ENCODE assay signal across 30 cellular contexts in genomic region chr2:95086017-95086416, GRCh38.
"Had no signal": no experiment of that assay in that cellular context is flagged by ENCODE, and none has a peak within 500 bp of the region (broad histone marks: within the 10 kb centered on the region; RNA-seq: fewer than 3 reads in every experiment).

No MANE protein-coding gene starts in this region.

- DNase-seq: activated B cell treated with CpG ODN at 0.5 μM for 24 hours; activated CD4-positive, alpha-beta memory T cell treated with anti-CD3 and anti-CD28 coated beads, Interleukin-2, amount 10 ng/mL, durations not matched to agents 7 days and 5 days; activated CD4-positive, alpha-beta T cell treated with anti-CD3 and anti-CD28 coated beads for 4 hours; activated CD4-positive, alpha-beta T cell treated with anti-CD3 and anti-CD28 coated beads, Interleukin-2, amount 10 ng/mL, durations not matched to agents 24 days and 14 days; activated CD4-positive, alpha-beta T cell treated with anti-CD3 and anti-CD28 coated beads, Interleukin-2, amount 50 U/mL, for 48 hours; activated CD4-positive, CD25-positive, alpha-beta regulatory T cell treated with anti-CD3 and anti-CD28 coated beads, Interleukin-2, amount 50 U/mL, for 72 hours; activated CD8-positive, alpha-beta memory T cell treated with anti-CD3 and anti-CD28 coated beads for 24 hours; activated CD8-positive, alpha-beta memory T cell treated with anti-CD3 and anti-CD28 coated beads, Interleukin-2, amount 10 ng/mL, durations not matched to agents 7 days and 5 days; activated CD8-positive, alpha-beta memory T cell treated with anti-CD3 and anti-CD28 coated beads, Interleukin-2, amount 50 U/mL, for 48 hours; activated CD8-positive, alpha-beta T cell treated with anti-CD3 and anti-CD28 coated beads, Interleukin-2, amount 10 ng/mL, durations not matched to agents 7 days and 5 days; activated effector memory CD4-positive, alpha-beta T cell treated with Interleukin-2 at 50 U/mL for 16 hours; activated gamma-delta T cell; activated naive CD4-positive, alpha-beta T cell treated with anti-CD3 and anti-CD28 coated beads, Interleukin-2, amount 10 ng/mL, durations not matched to agents 7 days and 5 days; activated naive CD4-positive, alpha-beta T cell treated with Interleukin-2 at 50 U/mL for 16 hours; activated naive CD8-positive, alpha-beta T cell treated with anti-CD3 and anti-CD28 coated beads, Interleukin-2, amount 50 U/mL, for 24 hours; activated T-cell treated with anti-CD3 and anti-CD28 coated beads, Interleukin-2, amount 50 U/mL, for 4 hours; amygdala; anterior cingulate cortex; caudate nucleus; cerebellar nuclear complex; T-helper 1 cell; T-helper 2 cell; T-helper 9 cell had no signal

- H3K27me3 Mint-ChIP-seq: activated B cell treated with CpG ODN at 0.5 μM for 24 hours; activated CD4-positive, alpha-beta memory T cell treated with anti-CD3 and anti-CD28 coated beads, Interleukin-2, amount 10 ng/mL, durations not matched to agents 7 days and 5 days; activated CD4-positive, alpha-beta T cell treated with anti-CD3 and anti-CD28 coated beads, Interleukin-2, amount 10 ng/mL, durations not matched to agents 24 days and 14 days; activated CD8-positive, alpha-beta memory T cell treated with anti-CD3 and anti-CD28 coated beads, Interleukin-2, amount 10 ng/mL, durations not matched to agents 7 days and 5 days; activated naive CD4-positive, alpha-beta T cell treated with anti-CD3 and anti-CD28 coated beads, Interleukin-2, amount 10 ng/mL, durations not matched to agents 7 days and 5 days; activated naive CD4-positive, alpha-beta T cell treated with anti-CD3 and anti-CD28 coated beads, Interleukin-2, amount 50 U/mL, for 24 hours; activated naive CD8-positive, alpha-beta T cell; activated naive CD8-positive, alpha-beta T cell treated with anti-CD3 and anti-CD28 coated beads, Interleukin-2, amount 50 U/mL, for 24 hours; brain; central memory CD8-positive, alpha-beta T cell had no signal

- H3K36me3 Mint-ChIP-seq: activated naive CD8-positive, alpha-beta T cell had no signal

- H3K4me1 Mint-ChIP-seq: activated B cell treated with CpG ODN at 0.5 μM for 24 hours; activated CD4-positive, alpha-beta memory T cell treated with anti-CD3 and anti-CD28 coated beads, Interleukin-2, amount 10 ng/mL, durations not matched to agents 7 days and 5 days; activated CD8-positive, alpha-beta memory T cell treated with anti-CD3 and anti-CD28 coated beads, Interleukin-2, amount 10 ng/mL, durations not matched to agents 7 days and 5 days; activated naive CD4-positive, alpha-beta T cell treated with anti-CD3 and anti-CD28 coated beads, Interleukin-2, amount 10 ng/mL, durations not matched to agents 7 days and 5 days; activated naive CD4-positive, alpha-beta T cell treated with anti-CD3 and anti-CD28 coated beads, Interleukin-2, amount 50 U/mL, for 24 hours; activated naive CD8-positive, alpha-beta T cell treated with anti-CD3 and anti-CD28 coated beads, Interleukin-2, amount 50 U/mL, for 24 hours; brain; central memory CD8-positive, alpha-beta T cell had no signal

- H3K4me3 Mint-ChIP-seq: activated B cell treated with CpG ODN at 0.5 μM for 24 hours; activated CD4-positive, alpha-beta memory T cell treated with anti-CD3 and anti-CD28 coated beads, Interleukin-2, amount 10 ng/mL, durations not matched to agents 7 days and 5 days; activated CD4-positive, alpha-beta T cell treated with anti-CD3 and anti-CD28 coated beads, Interleukin-2, amount 10 ng/mL, durations not matched to agents 24 days and 14 days; activated CD8-positive, alpha-beta memory T cell treated with anti-CD3 and anti-CD28 coated beads, Interleukin-2, amount 10 ng/mL, durations not matched to agents 7 days and 5 days; activated CD8-positive, alpha-beta T cell treated with anti-CD3 and anti-CD28 coated beads, Interleukin-2, amount 10 ng/mL, durations not matched to agents 7 days and 5 days; activated naive CD4-positive, alpha-beta T cell treated with anti-CD3 and anti-CD28 coated beads, Interleukin-2, amount 10 ng/mL, durations not matched to agents 7 days and 5 days; activated naive CD4-positive, alpha-beta T cell treated with anti-CD3 and anti-CD28 coated beads, Interleukin-2, amount 50 U/mL, for 24 hours; activated naive CD8-positive, alpha-beta T cell; activated naive CD8-positive, alpha-beta T cell treated with anti-CD3 and anti-CD28 coated beads, Interleukin-2, amount 50 U/mL, for 24 hours; activated T-cell treated with anti-CD3 and anti-CD28 coated beads, Interleukin-2, amount 50 U/mL, for 4 hours; brain; central memory CD8-positive, alpha-beta T cell; T-helper 1 cell treated with Interleukin-12 subunit alpha and Interleukin-12 subunit beta and Interleukin-4 antibody, amounts not matched to agents 30 μg/mL and 1 μg/mL, for 36 hours; T-helper 2 cell treated with Interferon-gamma antibody and Interleukin-4, amounts not matched to agents 5 μg/mL and 100 μg/mL, for 36 hours had no signal

- ATAC-seq: activated CD8-positive, alpha-beta memory T cell treated with anti-CD3 and anti-CD28 coated beads, Interleukin-2, amount 10 ng/mL, durations not matched to agents 7 days and 5 days; activated CD8-positive, alpha-beta T cell treated with anti-CD3 and anti-CD28 coated beads, Interleukin-2, amount 10 ng/mL, durations not matched to agents 7 days and 5 days; activated naive CD8-positive, alpha-beta T cell treated with anti-CD3 and anti-CD28 coated beads, Interleukin-2, amount 50 U/mL, for 24 hours; activated T-cell treated with anti-CD3 and anti-CD28 coated beads, Interleukin-2, amount 50 U/mL, for 4 hours had no signal

- H3K27ac Mint-ChIP-seq: activated B cell treated with CpG ODN at 0.5 μM for 24 hours; activated CD4-positive, alpha-beta memory T cell treated with anti-CD3 and anti-CD28 coated beads, Interleukin-2, amount 10 ng/mL, durations not matched to agents 7 days and 5 days; activated CD4-positive, alpha-beta T cell treated with anti-CD3 and anti-CD28 coated beads, Interleukin-2, amount 10 ng/mL, durations not matched to agents 24 days and 14 days; activated CD8-positive, alpha-beta memory T cell treated with anti-CD3 and anti-CD28 coated beads, Interleukin-2, amount 10 ng/mL, durations not matched to agents 7 days and 5 days; activated CD8-positive, alpha-beta T cell treated with anti-CD3 and anti-CD28 coated beads, Interleukin-2, amount 10 ng/mL, durations not matched to agents 7 days and 5 days; activated naive CD4-positive, alpha-beta T cell treated with anti-CD3 and anti-CD28 coated beads, Interleukin-2, amount 10 ng/mL, durations not matched to agents 7 days and 5 days; activated naive CD4-positive, alpha-beta T cell treated with anti-CD3 and anti-CD28 coated beads, Interleukin-2, amount 50 U/mL, for 24 hours; activated naive CD8-positive, alpha-beta T cell; activated naive CD8-positive, alpha-beta T cell treated with anti-CD3 and anti-CD28 coated beads, Interleukin-2, amount 50 U/mL, for 24 hours; activated T-helper 2 cell treated with anti-CD3 and anti-CD28 coated beads, Interferon-gamma antibody, Interleukin-2, Interleukin-4, amounts not matched to agents 10 μg/mL and 5 μg/mL and 100 μg/mL, durations not matched to agents 14 hours and 24 hours and 36 hours; brain; T-helper 1 cell treated with Interleukin-12 subunit alpha and Interleukin-12 subunit beta and Interleukin-4 antibody, amounts not matched to agents 30 μg/mL and 1 μg/mL, for 36 hours; T-helper 2 cell treated with Interferon-gamma antibody and Interleukin-4, amounts not matched to agents 5 μg/mL and 100 μg/mL, for 36 hours had no signal

- H3K9me3 Mint-ChIP-seq: activated CD4-positive, alpha-beta memory T cell treated with anti-CD3 and anti-CD28 coated beads, Interleukin-2, amount 10 ng/mL, durations not matched to agents 7 days and 5 days; activated CD4-positive, alpha-beta T cell treated with anti-CD3 and anti-CD28 coated beads, Interleukin-2, amount 10 ng/mL, durations not matched to agents 24 days and 14 days; activated naive CD4-positive, alpha-beta T cell treated with anti-CD3 and anti-CD28 coated beads, Interleukin-2, amount 10 ng/mL, durations not matched to agents 7 days and 5 days; activated naive CD4-positive, alpha-beta T cell treated with anti-CD3 and anti-CD28 coated beads, Interleukin-2, amount 50 U/mL, for 24 hours; activated naive CD8-positive, alpha-beta T cell treated with anti-CD3 and anti-CD28 coated beads, Interleukin-2, amount 50 U/mL, for 24 hours; activated T-cell treated with anti-CD3 and anti-CD28 coated beads, Interleukin-2, amount 50 U/mL, for 4 hours; activated T-helper 2 cell treated with anti-CD3 and anti-CD28 coated beads, Interferon-gamma antibody, Interleukin-2, Interleukin-4, amounts not matched to agents 10 μg/mL and 5 μg/mL and 100 μg/mL, durations not matched to agents 14 hours and 24 hours and 36 hours; central memory CD8-positive, alpha-beta T cell; T-helper 1 cell treated with Interleukin-12 subunit alpha and Interleukin-12 subunit beta and Interleukin-4 antibody, amounts not matched to agents 30 μg/mL and 1 μg/mL, for 36 hours; T-helper 2 cell treated with Interferon-gamma antibody and Interleukin-4, amounts not matched to agents 5 μg/mL and 100 μg/mL, for 36 hours had no signal
